Comparison of ENCODE assay signal across 24 cellular contexts in genomic region chr15:48533982-48534381, GRCh38.
"Had no signal": no experiment of that assay in that cellular context is flagged by ENCODE, and none has a peak within 500 bp of the region (broad histone marks: within the 10 kb centered on the region; RNA-seq: fewer than 3 reads in every experiment).

No MANE protein-coding gene starts in this region.

- H3K36me3 Mint-ChIP-seq: activated naive CD8-positive, alpha-beta T cell; stimulated activated effector memory CD8-positive, alpha-beta T cell treated with anti-CD3 and anti-CD28 coated beads, Interleukin-12 subunit alpha, Interleukin-12 subunit beta, amount 100 ng/mL, for 72 hours had no signal

- H3K4me1 ChIP-seq: ascending aorta, parathyroid adenoma, psoas muscle had no signal

- H3K27me3 Mint-ChIP-seq: activated B cell treated with CpG ODN at 0.5 μM for 24 hours; stimulated activated naive CD8-positive, alpha-beta T cell treated with anti-CD3 and anti-CD28 coated beads, Interleukin-15, Interleukin-2, amounts not matched to agents 100 ng/mL and 50 ng/mL, for 24 hours had no signal

- DNase-seq: activated B cell treated with CpG ODN at 0.5 μM for 24 hours; activated effector memory CD4-positive, alpha-beta T cell treated with Interleukin-2 at 50 U/mL for 16 hours; activated naive CD4-positive, alpha-beta T cell treated with Interleukin-2 at 50 U/mL for 16 hours; activated T-cell treated with anti-CD3 and anti-CD28 coated beads for 4 hours; effector CD4-positive, alpha-beta T cell; left ventricle myocardium superior; mammary epithelial cell; nephron progenitor cell; psoas muscle; sigmoid colon; small intestine; stimulated activated CD4-positive, alpha-beta T cell treated with anti-CD3 and anti-CD28 coated beads, Interleukin-4, amount 100 ng/mL, for 24 hours; T-helper 1 cell; trophoblast cell had no signal

- H3K9me3 Mint-ChIP-seq: activated B cell treated with CpG ODN at 0.5 μM for 24 hours; brain; nephron progenitor cell; stimulated activated effector memory CD8-positive, alpha-beta T cell treated with anti-CD3 and anti-CD28 coated beads, Interleukin-12 subunit alpha, Interleukin-12 subunit beta, amount 100 ng/mL, for 72 hours; stimulated activated naive CD8-positive, alpha-beta T cell treated with anti-CD3 and anti-CD28 coated beads, Interleukin-15, Interleukin-2, amounts not matched to agents 100 ng/mL and 50 ng/mL, for 24 hours; T-helper 2 cell treated with Interferon-gamma antibody and Interleukin-4, amounts not matched to agents 5 μg/mL and 100 μg/mL, for 36 hours had no signal

- ATAC-seq: left ventricle myocardium superior; psoas muscle; stimulated activated effector memory CD8-positive, alpha-beta T cell treated with anti-CD3 and anti-CD28 coated beads, Interleukin-12 subunit alpha, Interleukin-12 subunit beta, amount 100 ng/mL, for 72 hours had no signal

- H3K27me3 ChIP-seq: adrenal gland, ascending aorta, sigmoid colon had no signal

- H3K4me3 Mint-ChIP-seq: activated B cell treated with CpG ODN at 0.5 μM for 24 hours; activated naive CD8-positive, alpha-beta T cell; nephron progenitor cell; stimulated activated effector memory CD8-positive, alpha-beta T cell treated with anti-CD3 and anti-CD28 coated beads, Interleukin-12 subunit alpha, Interleukin-12 subunit beta, amount 100 ng/mL, for 72 hours; stimulated activated naive CD8-positive, alpha-beta T cell treated with anti-CD3 and anti-CD28 coated beads, Interleukin-15, Interleukin-2, amounts not matched to agents 100 ng/mL and 50 ng/mL, for 24 hours; T-helper 2 cell treated with Interferon-gamma antibody and Interleukin-4, amounts not matched to agents 5 μg/mL and 100 μg/mL, for 36 hours had no signal

- H3K4me3 ChIP-seq: adrenal gland, ascending aorta, psoas muscle, sigmoid colon, thoracic aorta had no signal

- H3K27ac ChIP-seq: ascending aorta, epithelial cell of prostate, parathyroid adenoma, psoas muscle, thoracic aorta had no signal

- H3K27ac Mint-ChIP-seq: activated B cell treated with CpG ODN at 0.5 μM for 24 hours; activated naive CD8-positive, alpha-beta T cell; nephron progenitor cell; stimulated activated effector memory CD8-positive, alpha-beta T cell treated with anti-CD3 and anti-CD28 coated beads, Interleukin-12 subunit alpha, Interleukin-12 subunit beta, amount 100 ng/mL, for 72 hours; stimulated activated naive CD8-positive, alpha-beta T cell treated with anti-CD3 and anti-CD28 coated beads, Interleukin-15, Interleukin-2, amounts not matched to agents 100 ng/mL and 50 ng/mL, for 24 hours; T-helper 2 cell treated with Interferon-gamma antibody and Interleukin-4, amounts not matched to agents 5 μg/mL and 100 μg/mL, for 36 hours had no signal

- H3K4me1 Mint-ChIP-seq: activated B cell treated with CpG ODN at 0.5 μM for 24 hours; stimulated activated effector memory CD8-positive, alpha-beta T cell treated with anti-CD3 and anti-CD28 coated beads, Interleukin-12 subunit alpha, Interleukin-12 subunit beta, amount 100 ng/mL, for 72 hours had no signal

- H3K36me3 ChIP-seq: adrenal gland had no signal

- H3K9me3 ChIP-seq: adrenal gland, ascending aorta, psoas muscle, sigmoid colon, thoracic aorta had no signal
